ENCODE assay signal across 14 cellular contexts in the genomic region with DNA sequence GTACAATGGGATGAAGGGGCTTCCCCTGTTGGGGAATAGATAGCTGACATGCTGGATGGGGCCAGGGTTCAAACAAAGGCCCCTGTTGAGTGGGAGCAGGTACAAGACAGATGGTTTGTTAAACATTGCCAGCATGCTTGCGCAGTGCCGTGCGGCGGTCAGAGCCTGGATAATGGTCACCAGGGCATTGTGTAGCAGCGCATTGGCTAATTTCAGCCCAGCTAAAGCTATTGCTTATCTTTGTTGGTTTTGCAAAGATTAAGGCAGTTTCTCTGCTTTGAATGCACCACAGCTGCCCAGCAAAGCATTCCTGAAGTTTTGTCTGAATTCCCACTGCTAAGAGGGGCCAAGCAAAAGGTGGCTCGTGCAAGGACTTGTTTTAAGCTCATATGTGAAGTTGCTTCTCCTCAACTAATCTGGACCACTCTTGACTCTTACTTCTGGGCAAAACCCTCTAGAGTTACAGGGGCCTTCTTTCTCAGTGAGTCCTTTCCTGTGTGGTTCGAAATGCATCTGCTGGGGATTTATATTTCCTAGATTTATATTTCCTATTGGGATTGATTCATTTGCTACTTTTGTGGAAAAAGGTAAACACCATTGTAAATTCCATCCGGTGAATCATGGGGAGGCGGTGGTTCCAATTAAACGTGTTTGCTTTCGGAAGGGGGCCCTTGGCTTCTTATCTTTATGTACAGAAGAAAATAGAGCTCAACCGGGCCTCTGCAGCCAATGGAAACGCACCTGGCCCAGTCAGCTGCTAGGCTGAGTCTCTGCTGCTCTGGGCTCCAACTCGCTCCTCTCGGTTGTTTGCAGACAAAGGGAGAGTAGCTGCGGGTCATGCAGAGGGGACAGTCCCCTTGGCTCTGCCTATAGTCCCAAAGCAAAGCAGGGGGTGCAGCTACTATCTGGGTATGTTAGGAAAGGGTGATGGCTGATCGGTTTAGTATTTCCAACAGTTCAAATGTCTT.
DNase-seq lines count a peak whose midpoint lies in the region; ATAC-seq and TF ChIP-seq lines count a peak whose summit lies in the region.
"Had no signal": no experiment of that assay in that cellular context is flagged by ENCODE, and none has a peak within 500 bp of the region (broad histone marks: within the 10 kb centered on the region; RNA-seq: fewer than 3 reads in every experiment).

No MANE protein-coding gene starts in this region.

- peaks cover 15% of the 10 kb centered on the region for H3K27me3 Mint-ChIP-seq in neural progenitor cell (ENCODE audit: insufficient read depth, low read depth)

- no peaks in the 10 kb centered on the region for H3K9me3 Mint-ChIP-seq in neural progenitor cell

- TF ChIP-seq POLR2A in esophagus squamous epithelium (IDR thresholded peaks at IDR 0.05), result no peak

- TF ChIP-seq CTCF in HEK293 (tag by site-specific recombination; IDR thresholded peaks at IDR 0.05), result no peak
- no peak for TF ChIP-seq CTCF in neural progenitor cell (IDR thresholded peaks at IDR 0.05)
- no peak for TF ChIP-seq CTCF in esophagus squamous epithelium (IDR thresholded peaks at IDR 0.05)
- no peak for TF ChIP-seq CTCF in OCI-LY7 (conservative IDR thresholded peaks at IDR 0.05; ENCODE audit: low read length)

- H2AFZ ChIP-seq in neural progenitor cell (replicated peaks) (peak overlapping the region; percentile 92), OCI-LY7 (ENCODE audit: low read length) (no peak overlapping the region)

- intact Hi-C loops in esophagus squamous epithelium (cut with DNase I), result no loop called here
- intact Hi-C loops in OCI-LY7 (cut with micrococcal nuclease; ENCODE audit: unreplicated experiment), result no loop called here

- H3K4me2 ChIP-seq in neural progenitor cell (peak overlapping the region; percentile 59), OCI-LY7 (ENCODE audit: low read length) (no peak overlapping the region)
- H3K4me2 ChIP-seq: BLaER1 had no signal

- no peaks in the 10 kb centered on the region for H3K36me3 Mint-ChIP-seq in neural progenitor cell

- H3K4me1 Mint-ChIP-seq in neural progenitor cell, result no peaks in the 10 kb centered on the region

- H3K4me3 Mint-ChIP-seq in neural progenitor cell, result no peak overlapping the region

- peaks cover 11% of the 10 kb centered on the region for H3F3A ChIP-seq in neural progenitor cell (ENCODE audit: low read depth)

- POLR2A ChIA-PET in HEK293 (lab: Yijun Ruan, JAX), result interaction anchor here (1.4 kb wide), 1 partner anchor 10 kb away, joined by 4 read pairs; no protein-coding TSS in a partner anchor
- POLR2A ChIA-PET in OCI-LY7 (lab: Charles Lee), result interaction anchor here (1.0 kb wide), 1 partner anchor 12 kb away, joined by 3 read pairs; no protein-coding TSS in a partner anchor

- H3K4me1 ChIP-seq in HEK293 (ENCODE audit: control insufficient read depth, insufficient read depth, low read length) (peaks cover 20% of the 10 kb centered on the region), neural progenitor cell (peaks cover 22% of the 10 kb centered on the region), esophagus squamous epithelium (no peaks in the 10 kb centered on the region), OCI-LY7 (ENCODE audit: insufficient read depth, low read length, poor library complexity, severe bottlenecking) (no peaks in the 10 kb centered on the region)
- H3K4me1 ChIP-seq: BLaER1 had no signal

- H3K36me3 ChIP-seq in HEK293 (ENCODE audit: control insufficient read depth in 2 of 2, insufficient read depth in 1 of 2, low read length in 2 of 2), result no peaks in the 10 kb centered on the region
- no peaks in the 10 kb centered on the region for H3K36me3 ChIP-seq in neural progenitor cell
- no peaks in the 10 kb centered on the region for H3K36me3 ChIP-seq in esophagus squamous epithelium
- H3K36me3 ChIP-seq in OCI-LY7 (ENCODE audit: insufficient read depth, low read length), result no peaks in the 10 kb centered on the region
- H3K36me3 ChIP-seq: BLaER1 had no signal

- CTCF ChIA-PET in HEK293 (lab: Yijun Ruan, JAX), result interaction anchor here (1.2 kb wide), 1 partner anchor 74 kb away, joined by 4 read pairs; no protein-coding TSS in a partner anchor
- CTCF ChIA-PET in OCI-LY7 (lab: Charles Lee; ENCODE audit: unreplicated experiment), result no interaction called here

- no peak for ATAC-seq in GM21576 (IDR thresholded peaks at IDR 0.05; ENCODE audit: unreplicated experiment)
- no peak for ATAC-seq in HG03196 (IDR thresholded peaks at IDR 0.05; ENCODE audit: unreplicated experiment)

- H3K9me2 ChIP-seq in OCI-LY7 (ENCODE audit: insufficient read depth, low read length), result no peaks in the 10 kb centered on the region

- H3K79me2 ChIP-seq in neural progenitor cell (ENCODE audit: low read depth), result no peaks in the 10 kb centered on the region
- no peaks in the 10 kb centered on the region for H3K79me2 ChIP-seq in OCI-LY7 (ENCODE audit: insufficient read depth, low read depth, low read length)

- no peak overlapping the region for H3K4me3 ChIP-seq in HEK293 (ENCODE audit: low read depth, low read length)
- no peak overlapping the region for H3K4me3 ChIP-seq in neural progenitor cell
- no peak overlapping the region for H3K4me3 ChIP-seq in esophagus squamous epithelium
- H3K4me3 ChIP-seq in OCI-LY7 (ENCODE audit: low read depth, low read length, poor library complexity, severe bottlenecking), result no peak overlapping the region
- H3K4me3 ChIP-seq: BLaER1 had no signal

- no peak overlapping the region for H3K27ac Mint-ChIP-seq in neural progenitor cell

- no peak overlapping the region for H3K9ac ChIP-seq in neural progenitor cell
- H3K9ac ChIP-seq: BLaER1 had no signal

- no TSS peak for BruUV-seq in OCI-LY7 (replicated peaks; lab: Mats Ljungman, UMichigan)

- H4K20me1 ChIP-seq in neural progenitor cell (ENCODE audit: low read depth) (no peaks in the 10 kb centered on the region), OCI-LY7 (ENCODE audit: insufficient read depth, low read length) (no peaks in the 10 kb centered on the region)
- H4K20me1 ChIP-seq: BLaER1 had no signal

- 50 to 66% methylated on average over 9 to 16 of the region's 17 CpGs for WGBS in esophagus squamous epithelium, 2 donors

- H3K9me3 ChIP-seq in HEK293 (ENCODE audit: control insufficient read depth, insufficient read depth, low read depth, low read length) (no peaks in the 10 kb centered on the region), neural progenitor cell (ENCODE audit: low read depth) (no peaks in the 10 kb centered on the region), esophagus squamous epithelium (no peaks in the 10 kb centered on the region), OCI-LY7 (ENCODE audit: low read length) (no peaks in the 10 kb centered on the region)
- H3K9me3 ChIP-seq: BLaER1 had no signal

- DNase-seq in NCI-H2196 treated with DMSO at 0.1 percent for 48 hours (lab: John Stamatoyannopoulos, UW; ENCODE audit: unreplicated experiment), result peak; percentile 78
- DNase-seq in dermis blood vessel endothelial cell, result peak; percentile 75
- DNase-seq in neural progenitor cell (ENCODE audit: low spot score), result peak; percentile 47
- DNase-seq in esophagus squamous epithelium (lab: John Stamatoyannopoulos, UW), result no peak
- no peak for DNase-seq in OCI-LY7 (ENCODE audit: low spot score)
- DNase-seq: activated CD8-positive, alpha-beta memory T cell treated with anti-CD3 and anti-CD28 coated beads, Interleukin-2, amount 50 U/mL, for 4 hours; IMR-90; nucleus accumbens; stimulated activated CD4-positive, alpha-beta T cell treated with anti-CD3 and anti-CD28 coated beads, Interleukin-2, amount 100 ng/mL, for 24 hours; T1000 had no signal

- H3K27ac ChIP-seq in HEK293 (ENCODE audit: extremely low read depth, low read depth, low read length) (peak overlapping the region; percentile 89), neural progenitor cell (peak overlapping the region; percentile 27), esophagus squamous epithelium (no peak overlapping the region), OCI-LY7 (ENCODE audit: low read depth, low read length, poor library complexity, severe bottlenecking) (no peak overlapping the region)
- H3K27ac ChIP-seq: BLaER1 had no signal

- H3K27me3 ChIP-seq in neural progenitor cell, result no peaks in the 10 kb centered on the region
- H3K27me3 ChIP-seq in esophagus squamous epithelium, result peaks cover 0 to 27% (median 0%) of the 10 kb centered on the region in 4 donors
- H3K27me3 ChIP-seq: BLaER1 had no signal

TF ChIP-seq in HEK293, 187 proteins besides CTCF, POLR2A, EP300 and RAD21 (continues in another document):
- TF ChIP-seq ZNF670 (tag by site-specific recombination; IDR thresholded peaks at IDR 0.05; ENCODE audit: low read depth) (no peak), TCF7L2 (IDR thresholded peaks at IDR 0.05; ENCODE audit: borderline replicate concordance, low read depth, low read length) (peak; percentile 26; the same call in 1 of the 2 replicates), ZNF660 (tag by site-specific recombination; IDR thresholded peaks at IDR 0.05) (no peak), GLIS1 (tag by site-specific recombination; IDR thresholded peaks at IDR 0.05) (peak; percentile 42; the same call in 1 of the 2 replicates), ZNF114 (tag by site-specific recombination; IDR thresholded peaks at IDR 0.05) (no peak), KLF9 (tag by site-specific recombination; IDR thresholded peaks at IDR 0.05; ENCODE audit: low read depth) (no peak), ZNF155 (tag by site-specific recombination; IDR thresholded peaks at IDR 0.05) (no peak), ZNF558 (tag by site-specific recombination; IDR thresholded peaks at IDR 0.05) (no peak), ZFP69B (tag by site-specific recombination; IDR thresholded peaks at IDR 0.05) (no peak), ZNF701 (tag by site-specific recombination; IDR thresholded peaks at IDR 0.05) (no peak), ZNF10 (tag by site-specific recombination; IDR thresholded peaks at IDR 0.05) (no peak)
- TF ChIP-seq, protein P1, sequence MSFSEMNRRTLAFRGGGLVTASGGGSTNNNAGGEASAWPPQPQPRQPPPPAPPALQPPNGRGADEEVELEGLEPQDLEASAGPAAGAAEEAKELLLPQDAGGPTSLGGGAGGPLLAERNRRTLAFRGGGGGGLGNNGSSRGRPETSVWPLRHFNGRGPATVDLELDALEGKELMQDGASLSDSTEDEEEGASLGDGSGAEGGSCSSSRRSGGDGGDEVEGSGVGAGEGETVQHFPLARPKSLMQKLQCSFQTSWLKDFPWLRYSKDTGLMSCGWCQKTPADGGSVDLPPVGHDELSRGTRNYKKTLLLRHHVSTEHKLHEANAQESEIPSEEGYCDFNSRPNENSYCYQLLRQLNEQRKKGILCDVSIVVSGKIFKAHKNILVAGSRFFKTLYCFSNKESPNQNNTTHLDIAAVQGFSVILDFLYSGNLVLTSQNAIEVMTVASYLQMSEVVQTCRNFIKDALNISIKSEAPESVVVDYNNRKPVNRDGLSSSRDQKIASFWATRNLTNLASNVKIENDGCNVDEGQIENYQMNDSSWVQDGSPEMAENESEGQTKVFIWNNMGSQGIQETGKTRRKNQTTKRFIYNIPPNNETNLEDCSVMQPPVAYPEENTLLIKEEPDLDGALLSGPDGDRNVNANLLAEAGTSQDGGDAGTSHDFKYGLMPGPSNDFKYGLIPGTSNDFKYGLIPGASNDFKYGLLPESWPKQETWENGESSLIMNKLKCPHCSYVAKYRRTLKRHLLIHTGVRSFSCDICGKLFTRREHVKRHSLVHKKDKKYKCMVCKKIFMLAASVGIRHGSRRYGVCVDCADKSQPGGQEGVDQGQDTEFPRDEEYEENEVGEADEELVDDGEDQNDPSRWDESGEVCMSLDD (tag by site-specific recombination; IDR thresholded peaks at IDR 0.05), result no peak

Comparison
In these comparisons a context has a peak if more than half of its experiments do, and no peak if none do; other contexts are left out.
1. H3K27ac ChIP-seq: peak in HEK293 (single experiment) and neural progenitor cell (single experiment); none in esophagus squamous epithelium (0 of 4) and OCI-LY7 (single experiment).
2. DNase-seq: peak in NCI-H2196 treated with DMSO at 0.1 percent for 48 hours (single experiment), dermis blood vessel endothelial cell (single experiment) and neural progenitor cell (single experiment); none in esophagus squamous epithelium (single experiment) and OCI-LY7 (single experiment).